In the genomic region with DNA sequence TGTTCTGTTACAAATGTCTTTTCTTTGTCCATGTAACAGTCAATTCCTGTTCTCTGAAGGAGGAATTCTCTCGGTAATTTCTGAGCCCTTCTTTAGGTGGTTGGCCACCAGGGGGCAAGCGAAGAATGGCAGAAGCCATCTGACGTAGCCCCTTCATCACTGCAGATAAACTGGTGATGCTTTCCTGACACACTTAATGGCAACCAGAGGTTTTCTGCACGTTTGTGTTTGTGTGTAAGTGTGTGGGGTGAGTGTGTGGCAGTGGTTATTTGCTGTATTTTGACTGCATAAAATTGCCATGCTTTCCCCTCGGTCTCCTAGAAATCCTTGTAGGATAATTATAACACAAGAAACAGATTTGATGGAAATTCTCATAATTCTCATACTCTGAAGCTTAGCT, we compare ENCODE assay signal across 8 cellular contexts.
DNase-seq lines count a peak whose midpoint lies in the region; ATAC-seq, FAIRE-seq and TF ChIP-seq lines count a peak whose summit lies in the region.

No MANE protein-coding gene starts in this region.

- ATAC-seq in HG03045 (IDR thresholded peaks at IDR 0.05; ENCODE audit: unreplicated experiment): no peak

- POLR2A ChIA-PET in HEK293T (lab: Yijun Ruan, JAX): interaction anchor here (1.1 to 1.6 kb wide), 2 partner anchors 67 to 260 kb away, joined by 4 to 5 read pairs; no protein-coding TSS in a partner anchor

- peak; percentile 89 for FAIRE-seq in G401.6 (lab: Jason Lieb, UNC)

- DNase-seq in HEK293T (ENCODE audit: extremely low spot score): peak; percentile 59
- peak; percentile 30 for DNase-seq in NCI-H2107 treated with DMSO at 0.1 percent for 48 hours (lab: John Stamatoyannopoulos, UW; ENCODE audit: unreplicated experiment)
- peak; percentile 56 for DNase-seq in activated CD4-positive, CD25-positive, alpha-beta regulatory T cell treated with anti-CD3 and anti-CD28 coated beads, Interleukin-2, amount 50 U/mL, for 72 hours
- DNase-seq in cerebellar cortex (ENCODE audit: low spot score): peak; percentile 85
- DNase-seq in left kidney (ENCODE audit: low read depth, low spot score): peak; percentile 94
- DNase-seq in stimulated activated CD4-positive, alpha-beta T cell treated with anti-CD3 and anti-CD28 coated beads, Interleukin-4, amount 100 ng/mL, for 4 hours: peak; percentile 50 to 64

- CTCF ChIA-PET in HEK293T (lab: Yijun Ruan, JAX): interaction anchor here (0.5 to 3.4 kb wide), 11 partner anchors 35 to 407 kb away, joined by 3 to 32 read pairs (median 4); no protein-coding TSS in a partner anchor

TF ChIP-seq in HEK293T, 16 proteins besides CTCF, POLR2A, EP300 and RAD21:
- no peak for TF ChIP-seq TARDBP (IDR thresholded peaks at IDR 0.05)
- no peak for TF ChIP-seq SP1 (IDR thresholded peaks at IDR 0.05)
- no peak for TF ChIP-seq L3MBTL2 (conservative IDR thresholded peaks at IDR 0.05)
- TF ChIP-seq LEF1 (IDR thresholded peaks at IDR 0.05; ENCODE audit: borderline replicate concordance): no peak
- no peak for TF ChIP-seq ZNF384 (IDR thresholded peaks at IDR 0.05)
- TF ChIP-seq BHLHE40 (IDR thresholded peaks at IDR 0.05; ENCODE audit: borderline replicate concordance): no peak
- TF ChIP-seq SUZ12 (IDR thresholded peaks at IDR 0.05): no peak
- TF ChIP-seq HDGF (IDR thresholded peaks at IDR 0.05; ENCODE audit: borderline replicate concordance): no peak
- no peak for TF ChIP-seq ARNT (IDR thresholded peaks at IDR 0.05)
- no peak for TF ChIP-seq ELF4 (IDR thresholded peaks at IDR 0.05)

Comparison
In these comparisons a context has a peak if more than half of its experiments do, and no peak if none do; other contexts are left out.
1. DNase-seq: peak in every context shown above with its lines; median percentile 94 in left kidney; 85 in cerebellar cortex; 59 in HEK293T; 57 in stimulated activated CD4-positive, alpha-beta T cell treated with anti-CD3 and anti-CD28 coated beads, Interleukin-4, amount 100 ng/mL, for 4 hours; 56 in activated CD4-positive, CD25-positive, alpha-beta regulatory T cell treated with anti-CD3 and anti-CD28 coated beads, Interleukin-2, amount 50 U/mL, for 72 hours; 30 in NCI-H2107 treated with DMSO at 0.1 percent for 48 hours.